Comparison of ENCODE assay signal across 26 cellular contexts in the genomic region with DNA sequence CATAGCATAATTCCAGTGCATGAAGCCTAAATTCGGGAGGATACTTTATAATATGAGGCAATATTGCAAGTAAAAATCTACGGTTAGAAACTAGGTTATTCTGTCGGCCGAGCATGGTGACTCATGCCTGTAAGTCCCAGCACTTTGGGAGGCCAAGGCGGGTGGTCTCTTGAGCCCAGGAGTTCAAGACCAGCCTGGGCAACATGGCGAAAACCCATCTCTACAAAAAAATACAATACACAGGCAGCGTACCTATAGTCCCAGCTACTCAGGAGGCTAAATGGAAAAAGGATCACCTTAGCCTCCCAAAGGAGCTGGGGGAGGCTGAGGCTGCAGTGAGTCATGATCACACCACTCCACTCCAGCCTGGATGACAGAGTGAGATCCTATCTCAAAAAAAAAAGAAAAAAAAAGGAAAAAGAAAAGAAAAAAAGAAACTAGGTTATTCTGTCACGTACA. TPM values are rescaled to one million over a fixed set of nuclear protein-coding genes. Genes with fewer than 3 reads are reported as not detected.
DNase-seq lines count a peak whose midpoint lies in the region; ATAC-seq and TF ChIP-seq lines count a peak whose summit lies in the region.
"Had no signal": no experiment of that assay in that cellular context is flagged by ENCODE, and none has a peak within 500 bp of the region (broad histone marks: within the 10 kb centered on the region; RNA-seq: fewer than 3 reads in every experiment).

No MANE protein-coding gene starts in this region.

- H3K27me3 Mint-ChIP-seq in activated CD4-positive, alpha-beta memory T cell treated with anti-CD3 and anti-CD28 coated beads for 36 hours = peaks cover 9% of the 10 kb centered on the region
- H3K27me3 Mint-ChIP-seq: CD4-positive, CD25-positive, alpha-beta regulatory T cell; IgD-negative memory B cell had no signal

- H2BK120ac ChIP-seq in IMR-90 (ENCODE audit: low read depth, low read length) = no peak overlapping the region

- no peak overlapping the region for H4K8ac ChIP-seq in IMR-90 (ENCODE audit: low read depth in 2 of 2, low read length in 2 of 2)

- ATAC-seq in IMR-90 (ENCODE audit: low read depth) = no peak
- ATAC-seq in foreskin keratinocyte = peak; percentile 79
- no peak for ATAC-seq in GM21723 (IDR thresholded peaks at IDR 0.05; ENCODE audit: unreplicated experiment)
- ATAC-seq: activated T-helper 17 cell treated with anti-CD3 and anti-CD28 coated beads, Interleukin-2, amount 50 U/mL, for 72 hours; psoas muscle had no signal

- no CpG with 5 or more reads among the region's 8 CpGs for WGBS in IMR-90 (ENCODE audit: extremely low coverage in 2 of 2, insufficient read length in 1 of 2), 2 experiments

- H3K4ac ChIP-seq in IMR-90 (ENCODE audit: low read depth, low read length) = no peak overlapping the region

- H3K4me1 ChIP-seq in IMR-90 (ENCODE audit: control insufficient read depth, insufficient read depth, low read length) (no peaks in the 10 kb centered on the region), foreskin keratinocyte (peaks cover 7% of the 10 kb centered on the region)

- no peaks in the 10 kb centered on the region for H3K9me3 ChIP-seq in IMR-90 (ENCODE audit: control insufficient read depth, insufficient read depth, low read length)
- H3K9me3 ChIP-seq: esophagus muscularis mucosa, neutrophil, psoas muscle had no signal

- H3K27me3 ChIP-seq in IMR-90 (ENCODE audit: control insufficient read depth, insufficient read depth, low read length) = no peaks in the 10 kb centered on the region
- no peaks in the 10 kb centered on the region for H3K27me3 ChIP-seq in foreskin keratinocyte
- H3K27me3 ChIP-seq: esophagus muscularis mucosa, neutrophil had no signal

- in situ Hi-C loops in Caki2 (cut with HindIII; ENCODE audit: low pct_unique_long_range_greater_than_20kb, low sequenced_read_pairs) (no loop called here), IMR-90 (cut with MboI; ENCODE audit: low sequenced_read_pairs) (loop anchor here (10.0 to 25.0 kb wide), 2 partner anchors 638 to 995 kb away; a partner anchor contains a TSS)

- no peaks in the 10 kb centered on the region for H3K36me3 Mint-ChIP-seq in activated CD4-positive, alpha-beta memory T cell treated with anti-CD3 and anti-CD28 coated beads for 36 hours
- H3K36me3 Mint-ChIP-seq: activated naive CD8-positive, alpha-beta T cell; CD4-positive, CD25-positive, alpha-beta regulatory T cell had no signal

- H3K79me1 ChIP-seq in IMR-90 (ENCODE audit: low read depth in 1 of 2, low read length in 2 of 2) = no peaks in the 10 kb centered on the region; a peak in 1 of 4 replicates

- no peak overlapping the region for H3K4me3 ChIP-seq in IMR-90 (ENCODE audit: insufficient read depth, low read depth, low read length)
- H3K4me3 ChIP-seq: esophagus muscularis mucosa, lung, psoas muscle, SK-N-MC had no signal

- H2AK9ac ChIP-seq in IMR-90 (replicated peaks; ENCODE audit: low read depth, low read length, poor library complexity) = no peak overlapping the region

- H3K9me1 ChIP-seq in IMR-90 (ENCODE audit: insufficient read depth, low read length) = no peaks in the 10 kb centered on the region

- H3K23ac ChIP-seq in IMR-90 (ENCODE audit: low read depth, low read length) = no peak overlapping the region

- H3K56ac ChIP-seq in IMR-90 (ENCODE audit: extremely low read depth, insufficient read depth, low read length) = no peak overlapping the region

- no peak overlapping the region for H2BK5ac ChIP-seq in IMR-90 (ENCODE audit: low read depth, low read length, poor library complexity, severe bottlenecking)

- no peak overlapping the region for H3K27ac Mint-ChIP-seq in activated CD4-positive, alpha-beta memory T cell treated with anti-CD3 and anti-CD28 coated beads for 36 hours
- H3K27ac Mint-ChIP-seq: activated CD4-positive, alpha-beta T cell treated with anti-CD3 and anti-CD28 coated beads, Interleukin-2, amount 10 ng/mL, durations not matched to agents 7 days and 5 days; activated naive CD8-positive, alpha-beta T cell; activated T-helper 17 cell treated with anti-CD3 and anti-CD28 coated beads, Interleukin-2, amount 50 U/mL, for 72 hours; CD4-positive, CD25-positive, alpha-beta regulatory T cell; IgD-negative memory B cell had no signal

- no peaks in the 10 kb centered on the region for H3K36me3 ChIP-seq in IMR-90 (ENCODE audit: control insufficient read depth, insufficient read depth, low read length)

- no peak overlapping the region for H2BK20ac ChIP-seq in IMR-90 (ENCODE audit: low read depth, low read length)

- POLR2A ChIA-PET in IMR-90 (lab: Charles Lee; ENCODE audit: unreplicated experiment) = no interaction called here
- POLR2A ChIA-PET in activated CD4-positive, alpha-beta memory T cell treated with anti-CD3 and anti-CD28 coated beads for 36 hours (lab: Charles Lee) = no interaction called here

- H3K9ac ChIP-seq in IMR-90 (ENCODE audit: low read depth, low read length) = no peak overlapping the region

- TF ChIP-seq POLR2A in IMR-90 (IDR thresholded peaks at IDR 0.05; ENCODE audit: low read depth, low read length) = no peak

- no peak overlapping the region for H3K18ac ChIP-seq in IMR-90 (ENCODE audit: low read depth, low read length)

- no peaks in the 10 kb centered on the region for H4K20me1 ChIP-seq in IMR-90 (ENCODE audit: insufficient read depth, low read length)

- H2AFZ ChIP-seq in IMR-90 (replicated peaks; ENCODE audit: low read length, poor library complexity) = no peak overlapping the region

- H2BK15ac ChIP-seq in IMR-90 (ENCODE audit: low read depth, low read length) = no peak overlapping the region

- dilution Hi-C loops in IMR-90 (cut with HindIII; ENCODE audit: low sequenced_read_pairs, unreplicated experiment) = no loop called here

- no peak overlapping the region for H3K14ac ChIP-seq in IMR-90 (replicated peaks; ENCODE audit: low read depth, low read length)

- no peak for TF ChIP-seq RAD21 in IMR-90 (IDR thresholded peaks at IDR 0.05; ENCODE audit: low read length)

- H3K4me3 Mint-ChIP-seq in activated CD4-positive, alpha-beta memory T cell treated with anti-CD3 and anti-CD28 coated beads for 36 hours = no peak overlapping the region
- H3K4me3 Mint-ChIP-seq: activated CD4-positive, alpha-beta T cell treated with anti-CD3 and anti-CD28 coated beads, Interleukin-2, amount 10 ng/mL, durations not matched to agents 7 days and 5 days; activated naive CD8-positive, alpha-beta T cell; activated T-helper 17 cell treated with anti-CD3 and anti-CD28 coated beads, Interleukin-2, amount 50 U/mL, for 72 hours; CD4-positive, CD25-positive, alpha-beta regulatory T cell; IgD-negative memory B cell had no signal

- no peaks in the 10 kb centered on the region for H3K9me3 Mint-ChIP-seq in activated CD4-positive, alpha-beta memory T cell treated with anti-CD3 and anti-CD28 coated beads for 36 hours
- H3K9me3 Mint-ChIP-seq: activated CD4-positive, alpha-beta T cell treated with anti-CD3 and anti-CD28 coated beads, Interleukin-2, amount 10 ng/mL, durations not matched to agents 7 days and 5 days; activated T-helper 17 cell treated with anti-CD3 and anti-CD28 coated beads, Interleukin-2, amount 50 U/mL, for 72 hours; CD4-positive, CD25-positive, alpha-beta regulatory T cell; IgD-negative memory B cell had no signal

- no peak overlapping the region for H3K27ac ChIP-seq in IMR-90 (ENCODE audit: insufficient read depth, low read length)
- peak overlapping the region; percentile 66 for H3K27ac ChIP-seq in foreskin keratinocyte
- H3K27ac ChIP-seq: esophagus muscularis mucosa, neutrophil, psoas muscle, SK-N-MC, VCaP had no signal

- H2AK5ac ChIP-seq in IMR-90 (ENCODE audit: low read depth, low read length) = no peak overlapping the region

- CTCF ChIA-PET in IMR-90 (lab: Yijun Ruan, JAX) = interaction anchor here (1.1 kb wide), 1 partner anchor 161 kb away, joined by 3 read pairs; no protein-coding TSS in a partner anchor
- CTCF ChIA-PET in activated CD4-positive, alpha-beta memory T cell treated with anti-CD3 and anti-CD28 coated beads for 36 hours (lab: Charles Lee) = no interaction called here

- intact Hi-C loops in IMR-90 (cut with micrococcal nuclease) = loop anchor here (10.0 kb wide), 1 partner anchor 985 kb away; no protein-coding TSS in a partner anchor
- intact Hi-C loops in activated CD4-positive, alpha-beta memory T cell treated with anti-CD3 and anti-CD28 coated beads for 36 hours (cut with micrococcal nuclease) = no loop called here

- no peak overlapping the region for H3K4me2 ChIP-seq in IMR-90 (ENCODE audit: low read depth, low read length)

- no peak overlapping the region for H4K5ac ChIP-seq in IMR-90 (ENCODE audit: low read depth, low read length)

- TF ChIP-seq CTCF in IMR-90 (conservative IDR thresholded peaks at IDR 0.05; ENCODE audit: low read depth, low read length) = no peak
- TF ChIP-seq CTCF in foreskin keratinocyte (conservative IDR thresholded peaks at IDR 0.05) = no peak

- DNase-seq in Caki2 (ENCODE audit: low read depth) (peak; percentile 61), IMR-90 (peak; percentile 28), RPMI7951 (ENCODE audit: low read depth) (peak; percentile 63), foreskin keratinocyte (peak in 1 of 2 donors; percentile 66), GM19240 (ENCODE audit: insufficient read length, low spot score) (no peak), NCI-H2171 treated with DMSO at 0.1 percent for 48 hours (lab: John Stamatoyannopoulos, UW) (no peak)
- DNase-seq in activated CD4-positive, alpha-beta memory T cell treated with anti-CD3 and anti-CD28 coated beads for 36 hours = no peak
- DNase-seq: activated CD4-positive, alpha-beta T cell treated with anti-CD3 and anti-CD28 coated beads, Interleukin-2, amount 10 ng/mL, durations not matched to agents 7 days and 5 days; CD4-positive, CD25-positive, alpha-beta regulatory T cell; DMS 273 treated with DMSO at 0.1 percent for 48 hours; effector memory CD4-positive, alpha-beta T cell; kidney; MV-4-11; NCI-H345; psoas muscle; RPMI8226; T-helper 2 cell had no signal

- no peaks in the 10 kb centered on the region for H3K4me1 Mint-ChIP-seq in activated CD4-positive, alpha-beta memory T cell treated with anti-CD3 and anti-CD28 coated beads for 36 hours (ENCODE audit: low read depth)
- H3K4me1 Mint-ChIP-seq: activated CD4-positive, alpha-beta T cell treated with anti-CD3 and anti-CD28 coated beads, Interleukin-2, amount 10 ng/mL, durations not matched to agents 7 days and 5 days; activated T-helper 17 cell treated with anti-CD3 and anti-CD28 coated beads, Interleukin-2, amount 50 U/mL, for 72 hours had no signal

- BruUV-seq in IMR-90 (replicated peaks; lab: Mats Ljungman, UMichigan) = no TSS peak

- no peak overlapping the region for H4K91ac ChIP-seq in IMR-90 (ENCODE audit: insufficient read depth, low read depth, low read length)

RNA-seq across cellular contexts. Expression of a gene that starts 14.2 kb away (rescaled TPM):
- total RNA-seq in Caki2 (2014; rRNA removed; shearing (Covaris generic); ENCODE audit: low replicate concordance) = 43.8 and 49.3 TPM in 2 replicates
- total RNA-seq in IMR-90 (2012; rRNA removed) (5.7 and 11.1 TPM in 2 replicates), foreskin keratinocyte (17.0 and 18.5 TPM in 2 replicates)
- polyA plus RNA-seq in IMR-90 (2012; rRNA removed) (5.4 and 7.4 TPM in 2 replicates), foreskin keratinocyte (5.2 and 6.4 TPM in 2 replicates)
- polyA plus RNA-seq in IMR-90 (2012; cell fraction: cytosol; rRNA removed) = 1.7 and 2.4 TPM in 2 replicates
- 1.1 and 4.2 TPM in 2 replicates for polyA plus RNA-seq in IMR-90 (2012; cell fraction: nucleus; rRNA removed; ENCODE audit: low replicate concordance)
- 36.7 and 58.0 TPM in 2 replicates for total RNA-seq in RPMI7951 (2014; rRNA removed; shearing (Covaris generic))
- total RNA-seq in activated CD4-positive, alpha-beta memory T cell treated with anti-CD3 and anti-CD28 coated beads for 36 hours = 10 to 100 TPM; 11.2 to 11.9 TPM

Comparison
In these comparisons a context has a peak if more than half of its experiments do, and no peak if none do; other contexts are left out.
1. DNase-seq: peak in Caki2 (single experiment), IMR-90 (single experiment) and RPMI7951 (single experiment); none in GM19240 (single experiment), activated CD4-positive, alpha-beta memory T cell treated with anti-CD3 and anti-CD28 coated beads for 36 hours (single experiment) and NCI-H2171 treated with DMSO at 0.1 percent for 48 hours (single experiment).